17 cellular contexts compared by ENCODE assay signal in the genomic region with DNA sequence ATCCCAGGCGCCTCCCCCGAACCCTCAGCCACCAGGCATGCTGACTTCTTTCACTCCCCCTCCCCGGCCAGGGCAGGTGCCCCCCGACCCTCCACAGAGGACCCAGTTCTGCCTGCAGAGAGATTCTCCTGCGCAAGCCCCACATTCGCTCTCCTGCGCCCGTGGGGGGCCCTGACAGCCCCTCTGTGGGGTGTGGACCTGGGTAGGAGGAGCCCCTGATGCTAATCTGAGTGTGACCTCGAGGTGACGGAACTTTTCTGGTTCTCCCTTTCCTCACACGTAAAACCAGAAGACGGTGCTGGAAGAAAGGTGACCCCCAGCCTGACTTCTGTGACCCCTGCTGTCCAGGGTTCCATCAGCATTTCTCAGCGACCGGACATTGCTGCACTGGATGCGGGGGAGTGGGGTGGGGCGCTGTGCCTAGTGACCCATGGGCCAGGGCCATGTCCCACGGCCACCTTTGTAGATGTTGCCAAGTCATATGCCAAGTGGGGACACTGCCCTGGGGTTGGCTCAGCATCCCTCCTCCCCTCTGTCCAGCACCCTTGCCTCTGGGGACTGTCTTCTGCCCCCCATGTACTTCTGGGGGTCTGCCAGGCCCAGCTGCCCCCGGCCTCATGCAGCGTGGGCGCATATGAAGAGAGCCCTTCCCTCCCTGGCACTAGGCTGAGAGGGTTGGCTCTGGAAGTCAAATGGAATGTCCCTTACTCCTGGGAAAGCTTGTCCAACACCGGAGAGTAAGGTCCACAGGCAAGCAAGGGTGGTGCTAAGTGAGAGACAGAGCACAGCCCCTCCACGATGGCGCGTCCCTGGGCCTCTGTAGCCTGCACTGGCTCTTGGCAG.
DNase-seq lines count a peak whose midpoint lies in the region; ATAC-seq, FAIRE-seq and TF ChIP-seq lines count a peak whose summit lies in the region.
"Had no signal": no experiment of that assay in that cellular context is flagged by ENCODE, and none has a peak within 500 bp of the region (broad histone marks: within the 10 kb centered on the region; RNA-seq: fewer than 3 reads in every experiment).

No MANE protein-coding gene starts in this region.

- ATAC-seq in A549 (peak; percentile 5 to 12; a peak in 3 of 6 replicates), HG02623 (IDR thresholded peaks at IDR 0.05; ENCODE audit: unreplicated experiment) (no peak), GM19397 (IDR thresholded peaks at IDR 0.05; ENCODE audit: unreplicated experiment) (no peak)
- ATAC-seq: WTC11 had no signal

- no peak for DNase-seq in A549 (ENCODE audit: low read depth in 1 of 2, low spot score in 1 of 2)
- peak; percentile 67 for DNase-seq in cardiac septum (ENCODE audit: low spot score)
- DNase-seq in trophoblast cell: no peak
- no peak for DNase-seq in GM19240 (ENCODE audit: insufficient read length, low spot score)
- no peak for DNase-seq in HuH-7 (ENCODE audit: low spot score)
- DNase-seq: CD4-positive, CD25-positive, alpha-beta regulatory T cell; KBM-7; mammary epithelial cell; NCI-H1105 treated with DMSO at 0.1 percent for 48 hours; NCI-H446 treated with DMSO at 0.1 percent for 48 hours; occipital lobe; T-helper 1 cell had no signal

- no peak overlapping the region for H3K27ac ChIP-seq in A549
- peak overlapping the region; percentile 47 for H3K27ac ChIP-seq in C4-2B
- no peak overlapping the region for H3K27ac ChIP-seq in trophoblast cell (ENCODE audit: low read depth, low read length)

- H3K18ac ChIP-seq in trophoblast cell (ENCODE audit: low read length): no peak overlapping the region

- no peak overlapping the region for H2AK5ac ChIP-seq in trophoblast cell (ENCODE audit: low read length)

- H4K91ac ChIP-seq in trophoblast cell (ENCODE audit: low read depth, low read length): no peak overlapping the region

- CTCF ChIA-PET in A549 (lab: Yijun Ruan, JAX): interaction anchor here (1.9 kb wide), 1 partner anchor 268 kb away, joined by 5 read pairs; no protein-coding TSS in a partner anchor

- H3K27me3 ChIP-seq in trophoblast cell (ENCODE audit: insufficient read depth, low read length): no peaks in the 10 kb centered on the region

- 74% methylated on average over 22 of the region's 24 CpGs for WGBS in A549 (ENCODE audit: missing lambda C conversion rate)
- no CpG with 5 or more reads among the region's 24 CpGs for WGBS in trophoblast cell (ENCODE audit: extremely low coverage, insufficient coverage, insufficient read length)

- no peak overlapping the region for H3K4me3 ChIP-seq in A549
- H3K4me3 ChIP-seq in trophoblast cell (ENCODE audit: low read depth, low read length): no peak overlapping the region

- TF ChIP-seq RAD21 in A549 (conservative IDR thresholded peaks at IDR 0.05 in 1 of 2, IDR thresholded peaks at IDR 0.05 in 1 of 2): no peak

- TF ChIP-seq CTCF in A549 (IDR thresholded peaks at IDR 0.05): no peak
- TF ChIP-seq CTCF in C4-2B (conservative IDR thresholded peaks at IDR 0.05): no peak

- no peak overlapping the region for H3K4ac ChIP-seq in trophoblast cell (ENCODE audit: low read depth, low read length)

- no peak for TF ChIP-seq EP300 in A549 (IDR thresholded peaks at IDR 0.05)

- peaks cover 17% of the 10 kb centered on the region for H3K79me1 ChIP-seq in trophoblast cell (ENCODE audit: low read length)

- POLR2A ChIA-PET in A549 (lab: Yijun Ruan, JAX): no interaction called here

- H2BK120ac ChIP-seq in trophoblast cell (ENCODE audit: insufficient read depth, low read length, poor library complexity): no peak overlapping the region

- H2AFZ ChIP-seq in trophoblast cell (ENCODE audit: insufficient read depth, low read length, poor library complexity): no peak overlapping the region

- H3K4me2 ChIP-seq in A549 (no peak overlapping the region), trophoblast cell (ENCODE audit: low read length) (no peak overlapping the region)

- no peaks in the 10 kb centered on the region for H3K36me3 ChIP-seq in trophoblast cell (ENCODE audit: control insufficient read depth in 1 of 2, insufficient read depth in 2 of 2, low read length in 2 of 2)

- no peak overlapping the region for H3K9ac ChIP-seq in trophoblast cell (ENCODE audit: low read length)

- H3K23ac ChIP-seq in trophoblast cell (ENCODE audit: low read length): no peak overlapping the region

- H3K14ac ChIP-seq in trophoblast cell (ENCODE audit: low read length): no peak overlapping the region

- no peak overlapping the region for H2BK5ac ChIP-seq in trophoblast cell (ENCODE audit: low read depth, low read length, poor library complexity)

- H3K9me3 ChIP-seq in A549: no peaks in the 10 kb centered on the region
- no peaks in the 10 kb centered on the region for H3K9me3 ChIP-seq in trophoblast cell (ENCODE audit: insufficient read depth, low read depth, low read length)

- no peak overlapping the region for H4K12ac ChIP-seq in trophoblast cell (ENCODE audit: low read depth, low read length)

- intact Hi-C loops in cardiac septum (cut with DNase I): loop anchor here (5.0 kb wide), 1 partner anchor 131 kb away; a partner anchor contains a TSS

- TF ChIP-seq POLR2A in A549 (IDR thresholded peaks at IDR 0.05; ENCODE audit: low read length): no peak

- no peak for FAIRE-seq in A549 (lab: Jason Lieb, UNC)
- FAIRE-seq: small intestine had no signal

- no peak overlapping the region for H4K8ac ChIP-seq in trophoblast cell (ENCODE audit: low read depth, low read length)

- H3K79me2 ChIP-seq in trophoblast cell (ENCODE audit: control insufficient read depth, insufficient read depth, low read length, poor library complexity): peaks cover 3% of the 10 kb centered on the region

- H3K4me1 ChIP-seq in A549: peaks cover 3% of the 10 kb centered on the region
- H3K4me1 ChIP-seq in trophoblast cell (ENCODE audit: control insufficient read depth in 1 of 2, insufficient read depth in 2 of 2, low read length in 2 of 2): peaks cover 13 to 21% of the 10 kb centered on the region in 2 experiments

- H2BK12ac ChIP-seq in trophoblast cell (ENCODE audit: low read length): peak overlapping the region; percentile 9

TF ChIP-seq in A549, 52 proteins besides CTCF, POLR2A, EP300 and RAD21:
- TF ChIP-seq, protein P1, sequence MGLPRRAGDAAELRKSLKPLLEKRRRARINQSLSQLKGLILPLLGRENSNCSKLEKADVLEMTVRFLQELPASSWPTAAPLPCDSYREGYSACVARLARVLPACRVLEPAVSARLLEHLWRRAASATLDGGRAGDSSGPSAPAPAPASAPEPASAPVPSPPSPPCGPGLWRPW (IDR thresholded peaks at IDR 0.05): no peak
- TF ChIP-seq NPAS2 (CRISPR knock-in tag; IDR thresholded peaks at IDR 0.05; ENCODE audit: borderline replicate concordance): no peak
- no peak for TF ChIP-seq POLR2AphosphoS2 (conservative IDR thresholded peaks at IDR 0.05; ENCODE audit: low read length)
- TF ChIP-seq ZNF302 (CRISPR knock-in tag; IDR thresholded peaks at IDR 0.05): no peak
- TF ChIP-seq SMC3 (IDR thresholded peaks at IDR 0.05): no peak
- TF ChIP-seq EHF (CRISPR knock-in tag; IDR thresholded peaks at IDR 0.05): no peak
- TF ChIP-seq, protein P2, sequence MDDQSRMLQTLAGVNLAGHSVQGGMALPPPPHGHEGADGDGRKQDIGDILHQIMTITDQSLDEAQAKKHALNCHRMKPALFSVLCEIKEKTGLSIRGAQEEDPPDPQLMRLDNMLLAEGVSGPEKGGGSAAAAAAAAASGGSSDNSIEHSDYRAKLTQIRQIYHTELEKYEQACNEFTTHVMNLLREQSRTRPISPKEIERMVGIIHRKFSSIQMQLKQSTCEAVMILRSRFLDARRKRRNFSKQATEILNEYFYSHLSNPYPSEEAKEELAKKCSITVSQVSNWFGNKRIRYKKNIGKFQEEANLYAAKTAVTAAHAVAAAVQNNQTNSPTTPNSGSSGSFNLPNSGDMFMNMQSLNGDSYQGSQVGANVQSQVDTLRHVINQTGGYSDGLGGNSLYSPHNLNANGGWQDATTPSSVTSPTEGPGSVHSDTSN (IDR thresholded peaks at IDR 0.05): no peak
- TF ChIP-seq KDM5A (IDR thresholded peaks at IDR 0.05): no peak
- TF ChIP-seq CHD2 (IDR thresholded peaks at IDR 0.05; ENCODE audit: low read length, partially characterized antibody): no peak
- TF ChIP-seq MYC (IDR thresholded peaks at IDR 0.05; ENCODE audit: borderline replicate concordance, low read length): no peak
- no peak for TF ChIP-seq TP53 (CRISPR knock-in tag; IDR thresholded peaks at IDR 0.05)

Comparison
In these comparisons a context has a peak if more than half of its experiments do, and no peak if none do; other contexts are left out.
1. ATAC-seq: peak in A549 (2 of 2); none in HG02623 (single experiment) and GM19397 (single experiment).